ENCODE assay signal across 9 cellular contexts in the genomic region with DNA sequence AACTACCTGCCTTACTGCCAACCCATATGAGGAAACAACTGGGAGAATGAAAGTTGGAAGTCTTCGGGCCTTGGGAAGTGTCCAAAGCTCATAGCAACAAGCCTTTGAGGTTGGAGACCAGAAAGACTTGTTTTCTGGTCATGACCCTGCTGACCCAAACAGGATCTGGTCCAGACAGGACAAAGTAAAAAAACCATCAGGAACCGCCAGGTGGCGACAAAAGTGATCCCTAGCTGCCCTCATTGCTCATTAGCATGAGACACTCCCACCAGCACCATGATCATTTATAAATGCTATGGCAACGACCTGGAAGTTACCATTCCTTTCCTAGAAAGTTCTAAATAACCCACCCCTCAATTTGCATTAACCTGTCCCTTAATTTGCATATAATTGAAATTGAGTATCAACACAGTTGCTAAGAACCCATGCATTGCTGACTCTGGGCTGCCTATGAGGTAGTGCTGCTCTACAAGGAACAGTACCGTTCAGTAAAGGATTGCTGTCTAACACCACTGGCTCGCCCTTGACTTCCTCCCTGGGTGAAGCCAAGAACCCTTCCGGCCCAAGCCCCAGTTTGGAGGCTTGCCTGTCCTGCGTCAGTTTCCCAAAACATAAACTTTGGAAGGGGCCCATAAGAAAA.
A peak's percentile ranks its signal among the peaks of the same experiment; 100 is the strongest.
DNase-seq lines count a peak whose midpoint lies in the region; ATAC-seq, FAIRE-seq and TF ChIP-seq lines count a peak whose summit lies in the region.
"Had no signal": no experiment of that assay in that cellular context is flagged by ENCODE, and none has a peak within 500 bp of the region (broad histone marks: within the 10 kb centered on the region; RNA-seq: fewer than 3 reads in every experiment).

No MANE protein-coding gene starts in this region.

- ATAC-seq in K562 (peak; percentile 94), Right ventricle myocardium superior (ENCODE audit: poor library complexity) (no peak)
- ATAC-seq: T-cell had no signal

- CTCF ChIA-PET in Calu3 (lab: Charles Lee) = interaction anchor here (1.0 kb wide), 1 partner anchor 55 kb away, joined by 3 read pairs; no protein-coding TSS in a partner anchor
- CTCF ChIA-PET in PC-9 (lab: Charles Lee) = no interaction called here
- CTCF ChIA-PET in K562 (lab: Yijun Ruan, JAX; ENCODE audit: low intra/inter-chr PET ratio) = interaction anchor here (0.9 to 2.1 kb wide), 5 partner anchors 134 to 595 kb away, joined by 3 to 13 read pairs (median 3); no protein-coding TSS in a partner anchor

- TF ChIP-seq CTCF in Calu3 (IDR thresholded peaks at IDR 0.05; ENCODE audit: unreplicated experiment) (peak; percentile 36), PC-9 (conservative IDR thresholded peaks at IDR 0.05) (peak; percentile 61), K562 (IDR thresholded peaks at IDR 0.05 in 2 of 3, conservative IDR thresholded peaks at IDR 0.05 in 1 of 3; ENCODE audit: insufficient read depth in 2 of 3, low read depth in 1 of 3, low read length in 3 of 3) (peak; percentile 75 to 87 (median 83)), prostate gland (IDR thresholded peaks at IDR 0.05) (peak in 3 of 4 experiments; percentile 17 to 47 (median 33))

- DNase-seq in Calu3 (peak; percentile 73), GM23248 (peak; percentile 35), PC-9 (peak; percentile 51 to 72), K562 (ENCODE audit: extremely low read depth in 1 of 4, low spot score in 3 of 4) (peak; percentile 47 to 84 (median 52)), prostate gland (ENCODE audit: low spot score) (peak; percentile 15), amniotic stem cell (lab: John Stamatoyannopoulos, UW) (no peak), NCI-H1092 (lab: John Stamatoyannopoulos, UW) (no peak), Right ventricle myocardium superior (no peak)

- no peak overlapping the region for H3K4me3 Mint-ChIP-seq in Calu3 (ENCODE audit: low read depth, unreplicated experiment)
- H3K4me3 Mint-ChIP-seq: T-cell had no signal

- no peak overlapping the region for H3K4me2 ChIP-seq in GM23248 (ENCODE audit: unreplicated experiment)
- H3K4me2 ChIP-seq in PC-9 = no peak overlapping the region
- H3K4me2 ChIP-seq in K562 (ENCODE audit: insufficient read depth, low read length) = no peak overlapping the region

- H3F3A ChIP-seq in GM23248 (ENCODE audit: insufficient read depth) (no peaks in the 10 kb centered on the region), PC-9 (ENCODE audit: insufficient read depth, low read depth) (no peaks in the 10 kb centered on the region)

- peak; percentile 59 to 85 for TF ChIP-seq RAD21 in K562 (CRISPR knock-in tag; conservative IDR thresholded peaks at IDR 0.05 in 1 of 2, IDR thresholded peaks at IDR 0.05 in 1 of 2)

- FAIRE-seq in K562 (lab: Jason Lieb, UNC) = peak; percentile 98

- no peaks in the 10 kb centered on the region for H3K27me3 ChIP-seq in GM23248 (replicated peaks; ENCODE audit: insufficient read depth)
- H3K27me3 ChIP-seq in PC-9 (ENCODE audit: insufficient read depth, low read depth) = no peaks in the 10 kb centered on the region
- H3K27me3 ChIP-seq in K562 (ENCODE audit: control insufficient read depth in 2 of 2, insufficient read depth in 2 of 2, low read length in 2 of 2) = no peaks in the 10 kb centered on the region
- no peaks in the 10 kb centered on the region for H3K27me3 ChIP-seq in prostate gland (replicated peaks; ENCODE audit: insufficient read depth)

- H3K9me3 Mint-ChIP-seq in Calu3 (ENCODE audit: low read depth, unreplicated experiment) = peaks cover 2% of the 10 kb centered on the region
- H3K9me3 Mint-ChIP-seq: T-cell had no signal

- H3K27me3 Mint-ChIP-seq in Calu3 (ENCODE audit: unreplicated experiment) = peaks cover 5% of the 10 kb centered on the region

- no peaks in the 10 kb centered on the region for H3K9me2 ChIP-seq in GM23248 (ENCODE audit: insufficient read depth)
- H3K9me2 ChIP-seq in PC-9 (ENCODE audit: insufficient read depth) = no peaks in the 10 kb centered on the region

- H3K36me3 ChIP-seq in GM23248 (ENCODE audit: low read depth) (no peaks in the 10 kb centered on the region), PC-9 (ENCODE audit: low read depth) (no peaks in the 10 kb centered on the region), K562 (ENCODE audit: control insufficient read depth, insufficient read depth, low read length) (no peaks in the 10 kb centered on the region), prostate gland (no peaks in the 10 kb centered on the region)

- H2AFZ ChIP-seq in GM23248 (no peak overlapping the region), PC-9 (no peak overlapping the region), K562 (ENCODE audit: low read depth, low read length) (no peak overlapping the region)

- no peaks in the 10 kb centered on the region for H3K4me1 Mint-ChIP-seq in Calu3 (ENCODE audit: low read depth, unreplicated experiment)
- H3K4me1 Mint-ChIP-seq: T-cell had no signal

- H3K4me3 ChIP-seq in GM23248 = no peak overlapping the region
- H3K4me3 ChIP-seq in PC-9 = no peak overlapping the region
- no peak overlapping the region for H3K4me3 ChIP-seq in K562
- no peak overlapping the region for H3K4me3 ChIP-seq in prostate gland

- no TSS peak for BruUV-seq in Calu3 (replicated peaks; lab: Mats Ljungman, UMichigan)
- no TSS peak for BruUV-seq in PC-9 (replicated peaks; lab: Mats Ljungman, UMichigan)
- no TSS peak for BruUV-seq in K562 (replicated peaks; lab: Mats Ljungman, UMichigan)

- POLR2A ChIA-PET in PC-9 (lab: Charles Lee; ENCODE audit: unreplicated experiment) (no interaction called here), K562 (lab: Yijun Ruan, JAX) (interaction anchor here (0.6 to 0.9 kb wide), 3 partner anchors 36 to 1102 kb away, joined by 3 read pairs; no protein-coding TSS in a partner anchor)

- no peaks in the 10 kb centered on the region for H3K4me1 ChIP-seq in GM23248 (ENCODE audit: insufficient read depth)
- peaks cover 5% of the 10 kb centered on the region; the same call in 1 of the 2 replicates for H3K4me1 ChIP-seq in PC-9 (replicated peaks; ENCODE audit: insufficient read depth)
- H3K4me1 ChIP-seq in K562 (replicated peaks in 1 of 2; ENCODE audit: control insufficient read depth in 2 of 2, insufficient read depth in 2 of 2, low read length in 2 of 2) = no peaks in the 10 kb centered on the region
- H3K4me1 ChIP-seq in prostate gland (replicated peaks) = no peaks in the 10 kb centered on the region

- H3K9ac ChIP-seq in GM23248 (no peak overlapping the region), K562 (ENCODE audit: insufficient read depth in 1 of 2, low read depth in 2 of 2, low read length in 2 of 2) (no peak overlapping the region)

- TF ChIP-seq EP300 in K562 (IDR thresholded peaks at IDR 0.05; ENCODE audit: low read length) = no peak

- H4K20me1 ChIP-seq in GM23248 (ENCODE audit: insufficient read depth) = no peaks in the 10 kb centered on the region
- no peaks in the 10 kb centered on the region for H4K20me1 ChIP-seq in PC-9 (ENCODE audit: insufficient read depth)
- no peaks in the 10 kb centered on the region for H4K20me1 ChIP-seq in K562 (replicated peaks; ENCODE audit: control insufficient read depth, insufficient read depth, low read length)

- WGBS in GM23248 (ENCODE audit: low coverage in 1 of 2, low lambda C conversion rate in 2 of 2, missing lambda C conversion rate in 2 of 2), 2 experiments = 49 to 55% methylated on average over 8 of the region's 8 CpGs
- 27% methylated on average over 8 of the region's 8 CpGs for WGBS in K562 (ENCODE audit: insufficient coverage, low coverage, missing lambda C conversion rate)
- WGBS in prostate gland = 76% methylated on average over 8 of the region's 8 CpGs

- H3K79me2 ChIP-seq in GM23248 (ENCODE audit: insufficient read depth) = no peaks in the 10 kb centered on the region
- no peaks in the 10 kb centered on the region for H3K79me2 ChIP-seq in PC-9 (ENCODE audit: low read depth)
- no peaks in the 10 kb centered on the region for H3K79me2 ChIP-seq in K562 (ENCODE audit: control insufficient read depth, insufficient read depth, low read length)

- H3K9me1 ChIP-seq in K562 (ENCODE audit: control insufficient read depth, insufficient read depth, low read length) = no peaks in the 10 kb centered on the region

- no peak overlapping the region for H3K27ac Mint-ChIP-seq in Calu3 (ENCODE audit: unreplicated experiment)
- H3K27ac Mint-ChIP-seq: T-cell had no signal

- in situ Hi-C loops in GM23248 (cut with MboI) (no loop called here), K562 (cut with MboI) (loop anchor here (25.0 kb wide), 1 partner anchor 597 kb away; no protein-coding TSS in a partner anchor)

- H3K9me3 ChIP-seq in GM23248 (ENCODE audit: low read depth) (no peaks in the 10 kb centered on the region), PC-9 (ENCODE audit: insufficient read depth, low read depth) (no peaks in the 10 kb centered on the region), K562 (replicated peaks; ENCODE audit: control insufficient read depth, insufficient read depth, low read depth, low read length) (no peaks in the 10 kb centered on the region), prostate gland (no peaks in the 10 kb centered on the region)

- H3K36me3 Mint-ChIP-seq in Calu3 (ENCODE audit: insufficient read depth, unreplicated experiment) = no peaks in the 10 kb centered on the region

- H3K27ac ChIP-seq in GM23248 = no peak overlapping the region
- H3K27ac ChIP-seq in PC-9 = no peak overlapping the region
- H3K27ac ChIP-seq in K562 (ENCODE audit: extremely low read depth, low read depth, low read length) = no peak overlapping the region
- no peak overlapping the region for H3K27ac ChIP-seq in prostate gland

- intact Hi-C loops in Calu3 (cut with micrococcal nuclease; ENCODE audit: unreplicated experiment) = loop anchor here (10.0 kb wide), 1 partner anchor 130 kb away; no protein-coding TSS in a partner anchor
- intact Hi-C loops in PC-9 (cut with micrococcal nuclease; ENCODE audit: unreplicated experiment) = loop anchor here (2.0 to 5.0 kb wide), 2 partner anchors 48 to 597 kb away; no protein-coding TSS in a partner anchor
- intact Hi-C loops in K562 (cut with micrococcal nuclease) = loop anchor here (1.0 to 5.0 kb wide), 3 partner anchors 77 to 595 kb away; no protein-coding TSS in a partner anchor
- intact Hi-C loops in prostate gland (cut with DNase I) = no loop called here
- intact Hi-C loops in Right ventricle myocardium superior (cut with DNase I) = no loop called here

- no peak for TF ChIP-seq POLR2A in K562 (conservative IDR thresholded peaks at IDR 0.05)
- TF ChIP-seq POLR2A in prostate gland (IDR thresholded peaks at IDR 0.05) = no peak

TF ChIP-seq in K562, 482 proteins besides CTCF, POLR2A, EP300 and RAD21 (continues in another document):
- TF ChIP-seq TSC22D4 (tag; IDR thresholded peaks at IDR 0.05) = no peak
- peak in 1 of 2 experiments; percentile 59; a peak in 1 of 3 replicates for TF ChIP-seq CBX3 (IDR thresholded peaks at IDR 0.05; ENCODE audit: borderline replicate concordance in 1 of 2, low read length in 2 of 2)
- peak; percentile 88 for TF ChIP-seq RFX1 (IDR thresholded peaks at IDR 0.05)
- TF ChIP-seq SMC3 (conservative IDR thresholded peaks at IDR 0.05; ENCODE audit: insufficient read depth, low read depth, low read length) = peak; percentile 84
- no peak for TF ChIP-seq HEY1 (CRISPR knock-in tag; IDR thresholded peaks at IDR 0.05; ENCODE audit: borderline replicate concordance)
- no peak for TF ChIP-seq MEF2D (tag; conservative IDR thresholded peaks at IDR 0.05; ENCODE audit: low read depth)
- TF ChIP-seq ETS2 (tag; IDR thresholded peaks at IDR 0.05; ENCODE audit: borderline replicate concordance, poor library complexity, severe bottlenecking) = no peak
- no peak for TF ChIP-seq SMAD1 (IDR thresholded peaks at IDR 0.05; ENCODE audit: low read depth, low read length, partially characterized antibody)

Comparison
In these comparisons a context has a peak if more than half of its experiments do, and no peak if none do; other contexts are left out.
1. DNase-seq: peak in Calu3 (single experiment), GM23248 (single experiment), PC-9 (2 of 2), K562 (4 of 4) and prostate gland (single experiment); none in amniotic stem cell (single experiment), NCI-H1092 (single experiment) and Right ventricle myocardium superior (single experiment).
2. CTCF ChIP-seq: peak in every context shown above with its lines; median percentile 83 in K562; 61 in PC-9; 36 in Calu3; 33 in prostate gland.
3. intact Hi-C loops: an anchor here in Calu3 (10.0 kb wide), PC-9 (2.0 to 5.0 kb wide) and K562 (1.0 to 5.0 kb wide); none called in prostate gland and Right ventricle myocardium superior.